17 cellular contexts compared by ENCODE assay signal in genomic region chr11:112293614-112294013, GRCh38. TPM values are rescaled to one million over a fixed set of nuclear protein-coding genes. Genes with fewer than 3 reads are reported as not detected.
A peak's percentile ranks its signal among the peaks of the same experiment; 100 is the strongest.
DNase-seq lines count a peak whose midpoint lies in the region; ATAC-seq and TF ChIP-seq lines count a peak whose summit lies in the region.
"Had no signal": no experiment of that assay in that cellular context is flagged by ENCODE, and none has a peak within 500 bp of the region (broad histone marks: within the 10 kb centered on the region; RNA-seq: fewer than 3 reads in every experiment).

No MANE protein-coding gene starts in this region.

- TF ChIP-seq CTCF in fibroblast of the aortic adventitia (IDR thresholded peaks at IDR 0.05; ENCODE audit: insufficient read depth, low read length), result no peak

- no peaks in the 10 kb centered on the region for H3K9me3 ChIP-seq in aorta (ENCODE audit: control insufficient read depth, low read length)

- WGBS in aorta, 2 donors, result 0 to 7% methylated on average over 2 of the region's 2 CpGs
- WGBS in mesendoderm (ENCODE audit: extremely low coverage, insufficient coverage, low lambda C conversion rate), result no CpG with 5 or more reads among the region's 2 CpGs

- DNase-seq in Right ventricle myocardium inferior (ENCODE audit: missing footprints) (no peak), cardiac septum (ENCODE audit: low spot score) (no peak), fibroblast of the aortic adventitia (ENCODE audit: low read depth) (peak; percentile 22), myocyte (ENCODE audit: low read depth) (peak; percentile 76), aorta (no peak), mesendoderm (no peak), GDM1 (lab: John Stamatoyannopoulos, UW) (no peak)
- DNase-seq: activated naive CD8-positive, alpha-beta T cell treated with anti-CD3 and anti-CD28 coated beads, Interleukin-2, amount 50 U/mL, for 24 hours; GOT3; islet precursor cell; natural killer cell; NCI-H345; stimulated activated naive CD8-positive, alpha-beta T cell treated with anti-CD3 and anti-CD28 coated beads, Interleukin-15, Interleukin-2, amounts not matched to agents 100 U/mL and 50 U/mL, for 24 hours; T-cell had no signal

- H4K5ac ChIP-seq in mesendoderm (ENCODE audit: low read length), result no peak overlapping the region

- H4K8ac ChIP-seq in mesendoderm (ENCODE audit: low read depth, low read length), result no peak overlapping the region

- H3K4me3 ChIP-seq in fibroblast of the aortic adventitia (ENCODE audit: low read depth, low read length), result no peak overlapping the region
- no peak overlapping the region for H3K4me3 ChIP-seq in aorta (ENCODE audit: low read length in 2 of 2)
- no peak overlapping the region for H3K4me3 ChIP-seq in mesendoderm (ENCODE audit: low read length)

- no peak overlapping the region for H2BK15ac ChIP-seq in mesendoderm (replicated peaks; ENCODE audit: low read depth)

- H3K56ac ChIP-seq in mesendoderm (ENCODE audit: low read length), result no peak overlapping the region

- intact Hi-C loops in Right ventricle myocardium inferior (cut with DNase I) (loop anchor here (5.0 to 10.0 kb wide), 6 partner anchors 84 to 994 kb away; no protein-coding TSS in a partner anchor), cardiac septum (cut with DNase I) (loop anchor here (5.0 to 10.0 kb wide), 7 partner anchors 264 to 821 kb away; partner anchors contain the start of gene NCAM1), aorta (cut with DNase I) (loop anchor here (10.0 kb wide), 4 partner anchors 501 to 2001 kb away; partner anchors contain the start of genes NCAM1 (in 1 of the 2) and NNMT (in 1 of the 2))

- no peak overlapping the region for H3K4ac ChIP-seq in mesendoderm (ENCODE audit: low read depth, low read length)

- no peak overlapping the region for H3K9ac ChIP-seq in mesendoderm (ENCODE audit: low read length)

- no peak overlapping the region for H3K4me2 ChIP-seq in mesendoderm (ENCODE audit: low read length)

- H3K27ac ChIP-seq in aorta (ENCODE audit: low read depth in 1 of 2, low read length in 2 of 2), result peak overlapping the region; percentile 96 to 100
- H3K27ac ChIP-seq in mesendoderm (ENCODE audit: low read depth, low read length), result no peak overlapping the region

- H3K18ac ChIP-seq in mesendoderm (ENCODE audit: low read length), result no peak overlapping the region

- H3K27me3 ChIP-seq in aorta (ENCODE audit: control insufficient read depth in 1 of 2, insufficient read depth in 2 of 2, low read length in 1 of 2) (no peaks in the 10 kb centered on the region), mesendoderm (ENCODE audit: insufficient read depth, low read length, poor library complexity) (no peaks in the 10 kb centered on the region)

- H3K36me3 ChIP-seq in aorta (ENCODE audit: control insufficient read depth in 1 of 2, insufficient read depth in 2 of 2, low read length in 1 of 2) (no peaks in the 10 kb centered on the region), mesendoderm (ENCODE audit: control insufficient read depth, insufficient read depth, low read length) (no peaks in the 10 kb centered on the region)

- H3K79me2 ChIP-seq in mesendoderm (ENCODE audit: control insufficient read depth, insufficient read depth, low read length), result no peaks in the 10 kb centered on the region

- H3K23ac ChIP-seq in mesendoderm (ENCODE audit: low read length), result no peak overlapping the region

- no peaks in the 10 kb centered on the region for H3K79me1 ChIP-seq in mesendoderm (ENCODE audit: low read length)

- peaks cover 4 to 5% of the 10 kb centered on the region in 2 donors for H3K4me1 ChIP-seq in aorta (ENCODE audit: control insufficient read depth in 1 of 2, insufficient read depth in 2 of 2, low read length in 2 of 2)
- peaks cover under 1% of the 10 kb centered on the region for H3K4me1 ChIP-seq in mesendoderm (ENCODE audit: control insufficient read depth, low read depth, low read length)

- no peak overlapping the region for H2BK5ac ChIP-seq in mesendoderm (ENCODE audit: low read length)

- ATAC-seq in Right ventricle myocardium inferior (peak; percentile 59), aorta (ENCODE audit: low FRiP score) (no peak), GM21737 (IDR thresholded peaks at IDR 0.05; ENCODE audit: unreplicated experiment) (no peak)
- ATAC-seq: activated naive CD8-positive, alpha-beta T cell treated with anti-CD3 and anti-CD28 coated beads, Interleukin-2, amount 50 U/mL, for 24 hours; natural killer cell; stimulated activated naive CD8-positive, alpha-beta T cell treated with anti-CD3 and anti-CD28 coated beads, Interleukin-15, Interleukin-2, amounts not matched to agents 100 U/mL and 50 U/mL, for 24 hours; T-cell had no signal

- no peak overlapping the region for H2AK5ac ChIP-seq in mesendoderm (ENCODE audit: low read length)

- no peak overlapping the region for H2BK120ac ChIP-seq in mesendoderm (ENCODE audit: low read depth, low read length)

RNA-seq across cellular contexts. Expression of gene PLET1, which starts 33.0 kb away (rescaled TPM):
- total RNA-seq in Right ventricle myocardium inferior, result not detected
- not detected for total RNA-seq in cardiac septum
- total RNA-seq in fibroblast of the aortic adventitia (ENCODE audit: low replicate concordance), result not detected in 2 replicates
- total RNA-seq in myocyte, result not detected in 2 replicates
- not detected for polyA plus RNA-seq in myocyte (2012)
- total RNA-seq in aorta, result not detected
- polyA plus RNA-seq in aorta, result not detected
- polyA plus RNA-seq in mesendoderm (2013, experiment 1 of 2), result not detected
- not detected for polyA plus RNA-seq in mesendoderm (2013, experiment 2 of 2)
- total RNA-seq: natural killer cell, sciatic nerve, T-cell had no signal
- polyA plus RNA-seq: IgD-negative memory B cell had no signal

Comparison
In these comparisons a context has a peak if more than half of its experiments do, and no peak if none do; other contexts are left out.
1. DNase-seq: peak in fibroblast of the aortic adventitia (single experiment) and myocyte (single experiment); none in Right ventricle myocardium inferior (single experiment), cardiac septum (single experiment), aorta (0 of 2), mesendoderm (single experiment) and GDM1 (single experiment).